27 cellular contexts compared by ENCODE assay signal in the genomic region with DNA sequence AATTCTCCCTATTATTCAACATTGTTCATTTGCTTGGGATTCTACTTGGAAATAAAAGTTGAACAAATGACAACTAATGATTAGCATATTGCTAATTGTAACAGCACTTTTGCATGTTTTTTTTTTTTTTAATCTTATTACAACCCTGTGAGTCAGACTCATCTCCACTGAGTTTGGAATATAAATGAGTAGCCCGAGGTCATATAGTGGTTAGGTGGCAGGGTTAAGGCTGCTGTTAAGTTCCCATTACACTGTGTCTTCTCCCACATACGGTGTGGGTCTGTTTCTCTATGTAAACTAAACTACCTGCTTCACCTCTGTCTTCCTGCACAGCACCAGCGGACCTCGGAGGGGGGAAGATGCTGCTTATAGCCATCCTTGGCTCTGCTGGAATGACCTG.
DNase-seq lines count a peak whose midpoint lies in the region; ATAC-seq and TF ChIP-seq lines count a peak whose summit lies in the region.
"Had no signal": no experiment of that assay in that cellular context is flagged by ENCODE, and none has a peak within 500 bp of the region (broad histone marks: within the 10 kb centered on the region; RNA-seq: fewer than 3 reads in every experiment).

No MANE protein-coding gene starts in this region.

- TF ChIP-seq CTCF in PC-3 (conservative IDR thresholded peaks at IDR 0.05; ENCODE audit: low read depth, low read length) = no peak
- TF ChIP-seq CTCF in mammary epithelial cell (conservative IDR thresholded peaks at IDR 0.05 in 1 of 2, IDR thresholded peaks at IDR 0.05 in 1 of 2; ENCODE audit: extremely low read depth in 1 of 2, insufficient read depth in 1 of 2, low read depth in 1 of 2, low read length in 2 of 2) = no peak
- no peak for TF ChIP-seq CTCF in Caco-2 (IDR thresholded peaks at IDR 0.05; ENCODE audit: insufficient read depth in 1 of 2, low read depth in 1 of 2, low read length in 1 of 2, severe bottlenecking in 1 of 2, unreplicated experiment in 1 of 2)

- no peak overlapping the region for H3K27ac Mint-ChIP-seq in Caco-2 (ENCODE audit: unreplicated experiment)
- H3K27ac Mint-ChIP-seq: activated naive CD8-positive, alpha-beta T cell treated with anti-CD3 and anti-CD28 coated beads, Interleukin-2, amount 50 U/mL, for 24 hours; brain; CD4-positive, alpha-beta T cell; mesothelial cell of epicardium; naive B cell; progenitor cell of endocrine pancreas; WTC11 had no signal

- ATAC-seq in PC-3 = peak; percentile 55; the same call in 1 of the 2 replicates
- ATAC-seq: activated naive CD8-positive, alpha-beta T cell treated with anti-CD3 and anti-CD28 coated beads, Interleukin-2, amount 50 U/mL, for 24 hours; activated T-cell treated with anti-CD3 and anti-CD28 coated beads, Interleukin-2, amount 50 U/mL, for 4 hours; right lobe of liver; WTC11 had no signal

- no peaks in the 10 kb centered on the region for H3K9me3 Mint-ChIP-seq in Caco-2 (ENCODE audit: unreplicated experiment)
- H3K9me3 Mint-ChIP-seq: activated naive CD8-positive, alpha-beta T cell treated with anti-CD3 and anti-CD28 coated beads, Interleukin-2, amount 50 U/mL, for 24 hours; activated T-cell treated with anti-CD3 and anti-CD28 coated beads, Interleukin-2, amount 50 U/mL, for 4 hours; brain; CD4-positive, alpha-beta T cell; mesothelial cell of epicardium; naive B cell; WTC11 had no signal

- H3K27me3 ChIP-seq in PC-3 (ENCODE audit: low read length) (no peaks in the 10 kb centered on the region), mammary epithelial cell (ENCODE audit: insufficient read depth, low read length) (peaks cover 16% of the 10 kb centered on the region), Caco-2 (replicated peaks; ENCODE audit: control insufficient read depth, insufficient read depth, low read length) (no peaks in the 10 kb centered on the region)
- H3K27me3 ChIP-seq: right lobe of liver, SJCRH30, transverse colon had no signal

- in situ Hi-C loops in mammary epithelial cell (cut with MboI; ENCODE audit: low sequenced_read_pairs in 2 of 2) = no loop called here

- intact Hi-C loops in PC-3 (cut with micrococcal nuclease) (no loop called here), mammary epithelial cell (cut with micrococcal nuclease) (loop anchor here (10.0 kb wide), 1 partner anchor 230 kb away; no protein-coding TSS in a partner anchor), Caco-2 (cut with micrococcal nuclease; ENCODE audit: unreplicated experiment) (no loop called here)

- H2AFZ ChIP-seq in PC-3 (ENCODE audit: low read length) = no peak overlapping the region
- no peak overlapping the region for H2AFZ ChIP-seq in mammary epithelial cell (ENCODE audit: low read depth, low read length)

- POLR2A ChIA-PET in PC-3 (lab: Charles Lee; ENCODE audit: unreplicated experiment) (no interaction called here), Caco-2 (lab: Charles Lee) (no interaction called here)

- H3F3A ChIP-seq in PC-3 (ENCODE audit: low read length, unreplicated experiment) = no peaks in the 10 kb centered on the region

- no peak overlapping the region for H3K27ac ChIP-seq in PC-3 (ENCODE audit: low read length)
- no peak overlapping the region for H3K27ac ChIP-seq in mammary epithelial cell (ENCODE audit: insufficient read depth, low read depth, low read length)
- H3K27ac ChIP-seq: right lobe of liver, SJCRH30, transverse colon had no signal

- no peak overlapping the region for H3K4me2 ChIP-seq in PC-3 (ENCODE audit: low read length)
- H3K4me2 ChIP-seq in mammary epithelial cell (ENCODE audit: insufficient read depth, low read depth, low read length) = no peak overlapping the region

- dilution Hi-C loops in mammary epithelial cell (cut with HindIII; ENCODE audit: low sequenced_read_pairs) = no loop called here

- H3K36me3 ChIP-seq in PC-3 (ENCODE audit: low read depth, low read length) (no peaks in the 10 kb centered on the region), mammary epithelial cell (ENCODE audit: insufficient read depth, low read length) (no peaks in the 10 kb centered on the region), Caco-2 (ENCODE audit: control insufficient read depth, insufficient read depth, low read length) (no peaks in the 10 kb centered on the region)
- H3K36me3 ChIP-seq: right lobe of liver, SJCRH30, transverse colon had no signal

- H4K20me1 ChIP-seq in PC-3 (ENCODE audit: low read length) (no peaks in the 10 kb centered on the region), mammary epithelial cell (ENCODE audit: insufficient read depth, low read length) (no peaks in the 10 kb centered on the region)

- H3K4me3 ChIP-seq in PC-3 (ENCODE audit: low read length) (no peak overlapping the region), mammary epithelial cell (replicated peaks in 1 of 3; ENCODE audit: insufficient read depth in 1 of 3, low read depth in 2 of 3, low read length in 3 of 3) (no peak overlapping the region), Caco-2 (ENCODE audit: low read depth, low read length) (no peak overlapping the region)
- H3K4me3 ChIP-seq: right lobe of liver, SJCRH30, transverse colon had no signal

- H3K9me2 ChIP-seq in PC-3 (replicated peaks; ENCODE audit: low read length) = no peaks in the 10 kb centered on the region

- H3K4me1 ChIP-seq in PC-3 (ENCODE audit: insufficient read depth, low read length) = peaks cover 7% of the 10 kb centered on the region; the same call in 1 of the 2 replicates
- peaks cover 6% of the 10 kb centered on the region for H3K4me1 ChIP-seq in mammary epithelial cell (ENCODE audit: insufficient read depth, low read length)
- no peaks in the 10 kb centered on the region for H3K4me1 ChIP-seq in Caco-2
- H3K4me1 ChIP-seq: right lobe of liver, SJCRH30, transverse colon had no signal

- no peaks in the 10 kb centered on the region for H3K4me1 Mint-ChIP-seq in Caco-2 (ENCODE audit: low read depth, unreplicated experiment)
- H3K4me1 Mint-ChIP-seq: activated naive CD8-positive, alpha-beta T cell treated with anti-CD3 and anti-CD28 coated beads, Interleukin-2, amount 50 U/mL, for 24 hours; naive B cell; WTC11 had no signal

- BruUV-seq in PC-3 (replicated peaks; lab: Mats Ljungman, UMichigan) (no TSS peak), mammary epithelial cell (replicated peaks; lab: Mats Ljungman, UMichigan) (no TSS peak), Caco-2 (replicated peaks; lab: Mats Ljungman, UMichigan) (no TSS peak)

- WGBS in mammary epithelial cell (ENCODE audit: low coverage, missing lambda C conversion rate) = 49% methylated on average over 4 of the region's 4 CpGs

- H3K27me3 Mint-ChIP-seq in Caco-2 (ENCODE audit: insufficient read depth, unreplicated experiment) = no peaks in the 10 kb centered on the region
- H3K27me3 Mint-ChIP-seq: activated naive CD8-positive, alpha-beta T cell treated with anti-CD3 and anti-CD28 coated beads, Interleukin-2, amount 50 U/mL, for 24 hours; brain; CD4-positive, alpha-beta T cell; progenitor cell of endocrine pancreas had no signal

- H3K9ac ChIP-seq in PC-3 (ENCODE audit: low read length) (no peak overlapping the region), mammary epithelial cell (ENCODE audit: insufficient read depth, low read length) (no peak overlapping the region)

- H3K4me3 Mint-ChIP-seq in Caco-2 (ENCODE audit: unreplicated experiment) = no peak overlapping the region
- H3K4me3 Mint-ChIP-seq: activated naive CD8-positive, alpha-beta T cell treated with anti-CD3 and anti-CD28 coated beads, Interleukin-2, amount 50 U/mL, for 24 hours; activated T-cell treated with anti-CD3 and anti-CD28 coated beads, Interleukin-2, amount 50 U/mL, for 4 hours; brain; CD4-positive, alpha-beta T cell; mesothelial cell of epicardium; naive B cell; WTC11 had no signal

- CTCF ChIA-PET in PC-3 (lab: Charles Lee) (interaction anchor here (0.7 kb wide), 1 partner anchor 212 kb away, joined by 3 read pairs; no protein-coding TSS in a partner anchor), mammary epithelial cell (lab: Charles Lee; ENCODE audit: low non-redundant PET) (no interaction called here), Caco-2 (lab: Charles Lee) (no interaction called here)

- H3K9me3 ChIP-seq in PC-3 (ENCODE audit: low read length) (no peaks in the 10 kb centered on the region), mammary epithelial cell (replicated peaks; ENCODE audit: insufficient read depth, low read length) (no peaks in the 10 kb centered on the region), Caco-2 (no peaks in the 10 kb centered on the region)
- H3K9me3 ChIP-seq: right lobe of liver, SJCRH30, transverse colon had no signal

- DNase-seq in EL (peak; percentile 45), PC-3 (peak; percentile 43), mammary epithelial cell (peak; percentile 61), kidney tubule cell (ENCODE audit: low spot score) (peak; percentile 13), COR-L47 (lab: John Stamatoyannopoulos, UW) (no peak), Caco-2 (no peak)
- DNase-seq in activated CD4-positive, alpha-beta T cell treated with anti-CD3 and anti-CD28 coated beads for 1 hour = no peak
- no peak for DNase-seq in activated CD8-positive, alpha-beta memory T cell treated with anti-CD3 and anti-CD28 coated beads, Interleukin-2, amount 50 U/mL, for 48 hours
- DNase-seq: activated CD4-positive, alpha-beta T cell treated with anti-CD3 and anti-CD28 coated beads, Interleukin-2, amount 50 U/mL, for 1 hour; activated gamma-delta T cell treated with Interleukin-2 at 50 U/mL for 16 hours; activated naive CD8-positive, alpha-beta T cell treated with anti-CD3 and anti-CD28 coated beads, Interleukin-2, amount 50 U/mL, for 24 hours; activated T-cell treated with anti-CD3 and anti-CD28 coated beads, Interleukin-2, amount 50 U/mL, for 4 hours; CD4-positive, alpha-beta T cell; left ventricle myocardium superior; naive B cell; NCI-H1048; right lobe of liver; SJCRH30; stimulated activated CD4-positive, alpha-beta T cell treated with anti-CD3 and anti-CD28 coated beads, Interleukin-12 subunit alpha, Interleukin-12 subunit beta, amount 100 ng/mL, for 4 hours; stimulated activated CD4-positive, alpha-beta T cell treated with anti-CD3 and anti-CD28 coated beads, Interleukin-4, amount 100 ng/mL, for 1 hour; SW 1271; T-helper 9 cell; transverse colon had no signal

- H3K36me3 Mint-ChIP-seq in Caco-2 (ENCODE audit: insufficient read depth, unreplicated experiment) = no peaks in the 10 kb centered on the region
- H3K36me3 Mint-ChIP-seq: brain, mesothelial cell of epicardium, naive B cell, WTC11 had no signal

- H3K79me2 ChIP-seq in PC-3 (ENCODE audit: low read length) (no peaks in the 10 kb centered on the region), mammary epithelial cell (ENCODE audit: insufficient read depth, low read length) (no peaks in the 10 kb centered on the region)

Comparison
In these comparisons a context has a peak if more than half of its experiments do, and no peak if none do; other contexts are left out.
1. DNase-seq: peak in EL (single experiment), PC-3 (single experiment), mammary epithelial cell (single experiment) and kidney tubule cell (single experiment); none in COR-L47 (single experiment), activated CD4-positive, alpha-beta T cell treated with anti-CD3 and anti-CD28 coated beads for 1 hour (single experiment), activated CD8-positive, alpha-beta memory T cell treated with anti-CD3 and anti-CD28 coated beads, Interleukin-2, amount 50 U/mL, for 48 hours (single experiment) and Caco-2 (0 of 2).